Comparison of ENCODE assay signal across 8 cellular contexts in genomic region chr1:77126309-77126708, GRCh38.
DNase-seq lines count a peak whose midpoint lies in the region; ATAC-seq and TF ChIP-seq lines count a peak whose summit lies in the region.

No MANE protein-coding gene starts in this region.

- DNase-seq in ELF-1 (ENCODE audit: low read depth, low spot score): peak; percentile 27
- peak; percentile 48 for DNase-seq in Jurkat, Clone E6-1 (ENCODE audit: low read depth, low spot score)
- peak; percentile 78 for DNase-seq in NT2/D1 (ENCODE audit: low read depth, low spot score)
- DNase-seq in coronary artery (ENCODE audit: low spot score): no peak
- peak; percentile 81 to 82 for DNase-seq in lung microvascular endothelial cell (ENCODE audit: low read depth in 2 of 2)
- no peak for DNase-seq in NK-92 (lab: John Stamatoyannopoulos, UW; ENCODE audit: unreplicated experiment)
- no peak for DNase-seq in effector CD4-positive, alpha-beta T cell

- H3K27me3 ChIP-seq in NT2/D1 (ENCODE audit: insufficient read depth, insufficient read length): no peaks in the 10 kb centered on the region

- no peak overlapping the region for H3K4me3 ChIP-seq in Jurkat, Clone E6-1 (ENCODE audit: low read length)
- H3K4me3 ChIP-seq in NT2/D1 (ENCODE audit: insufficient read length, low read depth) (no peak overlapping the region), coronary artery (no peak overlapping the region)

- no peaks in the 10 kb centered on the region for H3K9me3 ChIP-seq in NT2/D1 (ENCODE audit: insufficient read depth, low read length)

- no peak overlapping the region for H3K9ac ChIP-seq in NT2/D1 (ENCODE audit: insufficient read length, low read depth)

- H3K27ac ChIP-seq in coronary artery: no peak overlapping the region

- H3K4me1 ChIP-seq in NT2/D1 (ENCODE audit: insufficient read depth, insufficient read length): no peaks in the 10 kb centered on the region

- peak; percentile 73 for ATAC-seq in GM21381 (IDR thresholded peaks at IDR 0.05; ENCODE audit: unreplicated experiment)

- peak; percentile 28 for TF ChIP-seq CTCF in coronary artery (IDR thresholded peaks at IDR 0.05)

- no peaks in the 10 kb centered on the region for H3K36me3 ChIP-seq in NT2/D1 (ENCODE audit: insufficient read depth, insufficient read length, low read length)

Comparison
In these comparisons a context has a peak if more than half of its experiments do, and no peak if none do; other contexts are left out.
1. DNase-seq: peak in ELF-1 (single experiment), Jurkat, Clone E6-1 (single experiment), NT2/D1 (single experiment) and lung microvascular endothelial cell (2 of 2); none in coronary artery (single experiment), NK-92 (single experiment) and effector CD4-positive, alpha-beta T cell (single experiment).